Comparison of ENCODE assay signal across 1 cellular context in genomic region chr3:30141927-30142326, GRCh38.
A peak's percentile ranks its signal among the peaks of the same experiment; 100 is the strongest.
TF ChIP-seq lines count a peak whose summit lies in the region.

No MANE protein-coding gene starts in this region.

TF ChIP-seq in HepG2, 621 proteins besides CTCF, POLR2A, EP300 and RAD21 (continued from another document):
- TF ChIP-seq AHDC1 (CRISPR knock-in tag; IDR thresholded peaks at IDR 0.05; ENCODE audit: borderline replicate concordance) (peak; percentile 33; the same call in 1 of the 2 replicates), SMC3 (IDR thresholded peaks at IDR 0.05; ENCODE audit: low read length) (no peak), MTA1 (CRISPR knock-in tag; IDR thresholded peaks at IDR 0.05; ENCODE audit: borderline replicate concordance) (no peak), HOMEZ (CRISPR knock-in tag; IDR thresholded peaks at IDR 0.05; ENCODE audit: low read depth) (peak; percentile 45; the same call in 1 of the 2 replicates), GATAD2A (CRISPR knock-in tag; IDR thresholded peaks at IDR 0.05) (0 out of 2 replicates have a peak, but pooled peaks have one; percentile 14), PAXIP1 (CRISPR knock-in tag; conservative IDR thresholded peaks at IDR 0.05) (0 out of 2 replicates have a peak, but pooled peaks have one; percentile 22), SOX13 (IDR thresholded peaks at IDR 0.05) (no peak), SOX13 (CRISPR knock-in tag; conservative IDR thresholded peaks at IDR 0.05 in 1 of 2, IDR thresholded peaks at IDR 0.05 in 1 of 2) (no peak), ZBTB25 (CRISPR knock-in tag; IDR thresholded peaks at IDR 0.05) (no peak), TOPORS (CRISPR knock-in tag; IDR thresholded peaks at IDR 0.05) (no peak), MIXL1 (CRISPR knock-in tag; IDR thresholded peaks at IDR 0.05) (0 out of 2 replicates have a peak, but pooled peaks have one; percentile 27), ZNF513 (CRISPR knock-in tag; conservative IDR thresholded peaks at IDR 0.05) (no peak), HMG20A (CRISPR knock-in tag; IDR thresholded peaks at IDR 0.05; ENCODE audit: borderline replicate concordance) (peak; percentile 40; the same call in 1 of the 2 replicates), ARID5B (CRISPR knock-in tag; IDR thresholded peaks at IDR 0.05) (peak; percentile 42; the same call in 1 of the 2 replicates)
